ENCODE assay signal across 24 cellular contexts in genomic region chr15:37125143-37125542, GRCh38. TPM values are rescaled to one million over a fixed set of nuclear protein-coding genes. Genes with fewer than 3 reads are reported as not detected.
DNase-seq lines count a peak whose midpoint lies in the region; ATAC-seq and TF ChIP-seq lines count a peak whose summit lies in the region.
"Had no signal": no experiment of that assay in that cellular context is flagged by ENCODE, and none has a peak within 500 bp of the region (broad histone marks: within the 10 kb centered on the region; RNA-seq: fewer than 3 reads in every experiment).

No MANE protein-coding gene starts in this region.

- H3K9ac ChIP-seq in colonic mucosa (ENCODE audit: low read depth in 2 of 2, low read length in 2 of 2) = no peak overlapping the region
- H3K9ac ChIP-seq: BLaER1 treated with 17β-estradiol and CSF1 and Interleukin-3, amounts not matched to agents 10 nM and 100 nM had no signal

- intact Hi-C loops in sciatic nerve (cut with DNase I) (no loop called here), colonic mucosa (cut with DNase I) (no loop called here)

- H3K4me3 ChIP-seq in brain microvascular endothelial cell (ENCODE audit: low read depth, low read length) (no peak overlapping the region), colonic mucosa (no peak overlapping the region)
- H3K4me3 ChIP-seq: BLaER1 treated with 17β-estradiol and CSF1 and Interleukin-3, amounts not matched to agents 10 nM and 100 nM; body of pancreas; suprapubic skin had no signal

- H3K27ac ChIP-seq in brain microvascular endothelial cell = no peak overlapping the region
- H3K27ac ChIP-seq in colonic mucosa = no peak overlapping the region
- H3K27ac ChIP-seq: BLaER1 treated with 17β-estradiol and CSF1 and Interleukin-3, amounts not matched to agents 10 nM and 100 nM; body of pancreas; suprapubic skin had no signal

- no peaks in the 10 kb centered on the region for H3K9me3 ChIP-seq in colonic mucosa
- H3K9me3 ChIP-seq: BLaER1 treated with 17β-estradiol and CSF1 and Interleukin-3, amounts not matched to agents 10 nM and 100 nM; body of pancreas; suprapubic skin had no signal

- in situ Hi-C loops in brain microvascular endothelial cell (cut with HindIII; ENCODE audit: low pct_ligation_motif_present, low sequenced_read_pairs) = no loop called here

- no peaks in the 10 kb centered on the region for H3K4me1 ChIP-seq in colonic mucosa
- H3K4me1 ChIP-seq: BLaER1 treated with 17β-estradiol and CSF1 and Interleukin-3, amounts not matched to agents 10 nM and 100 nM; body of pancreas; suprapubic skin had no signal

- DNase-seq in COLO829 (ENCODE audit: low spot score) (peak; percentile 52), M059J (ENCODE audit: low read depth) (peak; percentile 60), brain microvascular endothelial cell (peak; percentile 54), left kidney (ENCODE audit: low read depth, low spot score) (peak; percentile 73), sciatic nerve (ENCODE audit: low spot score) (no peak), colonic mucosa (no peak)
- DNase-seq: activated CD4-positive, alpha-beta T cell treated with anti-CD3 and anti-CD28 coated beads, Interleukin-2, amount 10 ng/mL, durations not matched to agents 24 days and 14 days; activated CD8-positive, alpha-beta memory T cell treated with anti-CD3 and anti-CD28 coated beads, Interleukin-2, amount 10 ng/mL, durations not matched to agents 7 days and 5 days; activated naive CD8-positive, alpha-beta T cell treated with anti-CD3 and anti-CD28 coated beads for 36 hours; body of pancreas; foreskin melanocyte; GF-D8; H7; islet precursor cell; KBM-7; naive thymus-derived CD4-positive, alpha-beta T cell; NCI-H1694 treated with DMSO at 0.1 percent for 48 hours; NCI-H510A; retina had no signal

- no peak for ATAC-seq in GM21381 (IDR thresholded peaks at IDR 0.05; ENCODE audit: unreplicated experiment)
- ATAC-seq in sciatic nerve = no peak
- no peak for ATAC-seq in GM21737 (IDR thresholded peaks at IDR 0.05; ENCODE audit: unreplicated experiment)
- ATAC-seq: activated CD8-positive, alpha-beta memory T cell treated with anti-CD3 and anti-CD28 coated beads, Interleukin-2, amount 10 ng/mL, durations not matched to agents 7 days and 5 days; body of pancreas; naive thymus-derived CD4-positive, alpha-beta T cell had no signal

- peaks cover 2% of the 10 kb centered on the region for H3K27me3 ChIP-seq in brain microvascular endothelial cell (replicated peaks)
- H3K27me3 ChIP-seq in colonic mucosa = no peaks in the 10 kb centered on the region
- H3K27me3 ChIP-seq: BLaER1 treated with 17β-estradiol and CSF1 and Interleukin-3, amounts not matched to agents 10 nM and 100 nM had no signal

- no peaks in the 10 kb centered on the region for H3K36me3 ChIP-seq in brain microvascular endothelial cell (replicated peaks)
- no peaks in the 10 kb centered on the region for H3K36me3 ChIP-seq in colonic mucosa
- H3K36me3 ChIP-seq: BLaER1 treated with 17β-estradiol and CSF1 and Interleukin-3, amounts not matched to agents 10 nM and 100 nM; suprapubic skin had no signal

- TF ChIP-seq CTCF in brain microvascular endothelial cell (IDR thresholded peaks at IDR 0.05; ENCODE audit: low read depth, low read length, missing control alignments) (no peak), colonic mucosa (IDR thresholded peaks at IDR 0.05) (no peak)

RNA-seq across cellular contexts. Expression of gene MEIS2, which starts 24.8 kb away (rescaled TPM):
- 27.7 and 32.9 TPM in 2 replicates for total RNA-seq in M059J (2014; rRNA removed; shearing (Covaris generic))
- total RNA-seq in sciatic nerve (22.0 TPM), colonic mucosa (1 to 10 TPM; 1.7 to 7.6 TPM)
- total RNA-seq: activated CD4-positive, alpha-beta T cell treated with anti-CD3 and anti-CD28 coated beads, Interleukin-2, amount 10 ng/mL, durations not matched to agents 24 days and 14 days; activated naive CD8-positive, alpha-beta T cell treated with anti-CD3 and anti-CD28 coated beads for 36 hours; activated T-helper 2 cell treated with anti-CD3 and anti-CD28 coated beads, Interferon-gamma antibody, Interleukin-2, Interleukin-4, amounts not matched to agents 10 μg/mL and 5 μg/mL and 100 μg/mL, durations not matched to agents 14 hours and 24 hours and 36 hours had no signal

Comparison
In these comparisons a context has a peak if more than half of its experiments do, and no peak if none do; other contexts are left out.
1. DNase-seq: peak in COLO829 (single experiment), M059J (single experiment), brain microvascular endothelial cell (single experiment) and left kidney (single experiment); none in sciatic nerve (single experiment) and colonic mucosa (single experiment).